32 cellular contexts compared by ENCODE assay signal in genomic region chr13:84487681-84488080, GRCh38.
"Had no signal": no experiment of that assay in that cellular context is flagged by ENCODE, and none has a peak within 500 bp of the region (broad histone marks: within the 10 kb centered on the region; RNA-seq: fewer than 3 reads in every experiment).

No MANE protein-coding gene starts in this region.

- H3K36me3 ChIP-seq: adrenal gland, brain microvascular endothelial cell, WERI-Rb-1 had no signal

- H3K9me3 ChIP-seq: adrenal gland, body of pancreas, breast epithelium had no signal

- H3K27ac ChIP-seq: adrenal gland, body of pancreas, brain microvascular endothelial cell, breast epithelium, WERI-Rb-1 had no signal

- H3K27me3 ChIP-seq: adrenal gland, body of pancreas, brain microvascular endothelial cell, breast epithelium had no signal

- H3K4me1 ChIP-seq: adrenal gland, body of pancreas, breast epithelium had no signal

- ATAC-seq: activated CD4-positive, alpha-beta T cell treated with anti-CD3 and anti-CD28 coated beads for 36 hours; activated CD4-positive, CD25-positive, alpha-beta regulatory T cell treated with anti-CD3 and anti-CD28 coated beads, Interleukin-2, amount 50 U/mL, for 24 hours; activated CD8-positive, alpha-beta T cell treated with anti-CD3 and anti-CD28 coated beads for 36 hours; activated naive CD4-positive, alpha-beta T cell treated with anti-CD3 and anti-CD28 coated beads, Interleukin-2, amount 50 U/mL, for 72 hours; activated T-cell treated with anti-CD3 and anti-CD28 coated beads, Interleukin-2, amount 50 U/mL, for 4 hours; activated T-cell treated with anti-CD3 and anti-CD28 coated beads, Interleukin-2, amount 50 U/mL, for 72 hours; activated T-helper 17 cell treated with anti-CD3 and anti-CD28 coated beads, Interleukin-2, amount 50 U/mL, for 72 hours; body of pancreas; WTC11 had no signal

- DNase-seq: activated CD4-positive, alpha-beta memory T cell treated with anti-CD3 and anti-CD28 coated beads for 36 hours; activated CD4-positive, alpha-beta T cell treated with anti-CD3 and anti-CD28 coated beads for 1 hour; activated CD4-positive, alpha-beta T cell treated with anti-CD3 and anti-CD28 coated beads for 36 hours; activated CD4-positive, alpha-beta T cell treated with anti-CD3 and anti-CD28 coated beads for 48 hours; activated CD4-positive, alpha-beta T cell treated with anti-CD3 and anti-CD28 coated beads, Interleukin-2, amount 10 ng/mL, durations not matched to agents 7 days and 5 days; activated CD4-positive, CD25-positive, alpha-beta regulatory T cell; activated CD8-positive, alpha-beta memory T cell treated with anti-CD3 and anti-CD28 coated beads, Interleukin-2, amount 50 U/mL, for 4 hours; activated CD8-positive, alpha-beta T cell treated with anti-CD3 and anti-CD28 coated beads for 36 hours; activated effector memory CD4-positive, alpha-beta T cell treated with anti-CD3 and anti-CD28 coated beads, Interleukin-2, amount 50 U/mL, for 16 hours; activated gamma-delta T cell treated with Interleukin-2 at 50 U/mL for 16 hours; activated naive CD4-positive, alpha-beta T cell; activated naive CD4-positive, alpha-beta T cell treated with anti-CD3 and anti-CD28 coated beads for 36 hours; activated naive CD4-positive, alpha-beta T cell treated with anti-CD3 and anti-CD28 coated beads, Interleukin-2, amount 50 U/mL, for 16 hours; activated naive CD8-positive, alpha-beta T cell treated with anti-CD3 and anti-CD28 coated beads for 36 hours; activated T-cell treated with anti-CD3 and anti-CD28 coated beads for 4 hours; activated T-cell treated with anti-CD3 and anti-CD28 coated beads, Interleukin-2, amount 50 U/mL, for 1 hour; activated T-cell treated with anti-CD3 and anti-CD28 coated beads, Interleukin-2, amount 50 U/mL, for 4 hours; activated T-cell treated with anti-CD3 and anti-CD28 coated beads, Interleukin-2, amount 50 U/mL, for 72 hours; adrenal gland; amniotic stem cell; aorta; body of pancreas; brain microvascular endothelial cell; central memory CD4-positive, alpha-beta T cell; T-helper 2 cell; T-helper 9 cell; WERI-Rb-1 had no signal

- H3K4me3 ChIP-seq: adrenal gland, body of pancreas, breast epithelium had no signal
